Comparison of ENCODE assay signal across 1 cellular context in the genomic region with DNA sequence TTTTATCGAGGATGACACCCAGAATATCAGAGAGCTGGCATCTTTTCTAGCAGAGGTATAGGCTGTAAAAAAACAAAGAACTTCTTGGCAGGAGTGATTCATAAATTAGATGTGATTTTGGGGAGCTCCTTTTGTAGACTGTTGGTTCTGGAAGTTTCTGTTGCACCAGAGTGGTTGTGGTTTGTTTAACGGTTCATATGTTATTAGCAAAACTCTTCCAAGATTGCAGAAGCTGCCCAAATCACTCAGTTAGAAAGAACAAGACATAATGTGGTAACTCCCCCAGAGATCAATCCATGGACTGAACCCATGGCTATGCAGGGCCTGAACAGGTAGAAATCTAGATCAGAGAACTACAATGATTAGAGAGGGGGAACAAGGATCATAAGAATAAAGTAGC.
TF ChIP-seq lines count a peak whose summit lies in the region.

No MANE protein-coding gene starts in this region.

TF ChIP-seq in HCT116, 20 proteins besides CTCF, POLR2A, EP300 and RAD21:
- TF ChIP-seq, protein P1, sequence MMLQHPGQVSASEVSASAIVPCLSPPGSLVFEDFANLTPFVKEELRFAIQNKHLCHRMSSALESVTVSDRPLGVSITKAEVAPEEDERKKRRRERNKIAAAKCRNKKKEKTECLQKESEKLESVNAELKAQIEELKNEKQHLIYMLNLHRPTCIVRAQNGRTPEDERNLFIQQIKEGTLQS (IDR thresholded peaks at IDR 0.05) = no peak
- TF ChIP-seq POLR2AphosphoS5 (IDR thresholded peaks at IDR 0.05; ENCODE audit: low read depth, low read length) (no peak), CEBPB (IDR thresholded peaks at IDR 0.05; ENCODE audit: low read depth) (no peak), SRF (IDR thresholded peaks at IDR 0.05; ENCODE audit: low read depth) (no peak), EZH2 (IDR thresholded peaks at IDR 0.05) (no peak), JUND (IDR thresholded peaks at IDR 0.05) (no peak), EGR1 (IDR thresholded peaks at IDR 0.05; ENCODE audit: low read depth) (no peak), ZNF274 (IDR thresholded peaks at IDR 0.05; ENCODE audit: low read depth, low read length) (no peak), EZH2phosphoT487 (IDR thresholded peaks at IDR 0.05; ENCODE audit: borderline replicate concordance) (no peak), SP1 (IDR thresholded peaks at IDR 0.05; ENCODE audit: low read depth) (no peak), ELF1 (IDR thresholded peaks at IDR 0.05; ENCODE audit: borderline replicate concordance, low read depth) (no peak), YY1 (IDR thresholded peaks at IDR 0.05; ENCODE audit: extremely low read depth, insufficient replicate concordance, low read depth, low read length) (no peak), SIN3A (IDR thresholded peaks at IDR 0.05; ENCODE audit: low read depth) (no peak), CBX3 (IDR thresholded peaks at IDR 0.05; ENCODE audit: low read depth) (no peak), ZFX (IDR thresholded peaks at IDR 0.05) (no peak), FOSL1 (IDR thresholded peaks at IDR 0.05; ENCODE audit: low read depth) (no peak), TCF7L2 (IDR thresholded peaks at IDR 0.05; ENCODE audit: borderline replicate concordance, extremely low read depth, insufficient read depth, insufficient read length) (no peak)
- TF ChIP-seq, protein P2, sequence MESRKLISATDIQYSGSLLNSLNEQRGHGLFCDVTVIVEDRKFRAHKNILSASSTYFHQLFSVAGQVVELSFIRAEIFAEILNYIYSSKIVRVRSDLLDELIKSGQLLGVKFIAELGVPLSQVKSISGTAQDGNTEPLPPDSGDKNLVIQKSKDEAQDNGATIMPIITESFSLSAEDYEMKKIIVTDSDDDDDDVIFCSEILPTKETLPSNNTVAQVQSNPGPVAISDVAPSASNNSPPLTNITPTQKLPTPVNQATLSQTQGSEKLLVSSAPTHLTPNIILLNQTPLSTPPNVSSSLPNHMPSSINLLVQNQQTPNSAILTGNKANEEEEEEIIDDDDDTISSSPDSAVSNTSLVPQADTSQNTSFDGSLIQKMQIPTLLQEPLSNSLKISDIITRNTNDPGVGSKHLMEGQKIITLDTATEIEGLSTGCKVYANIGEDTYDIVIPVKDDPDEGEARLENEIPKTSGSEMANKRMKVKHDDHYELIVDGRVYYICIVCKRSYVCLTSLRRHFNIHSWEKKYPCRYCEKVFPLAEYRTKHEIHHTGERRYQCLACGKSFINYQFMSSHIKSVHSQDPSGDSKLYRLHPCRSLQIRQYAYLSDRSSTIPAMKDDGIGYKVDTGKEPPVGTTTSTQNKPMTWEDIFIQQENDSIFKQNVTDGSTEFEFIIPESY (IDR thresholded peaks at IDR 0.05; ENCODE audit: extremely low read depth, insufficient replicate concordance, low read length) = no peak
- TF ChIP-seq, protein P3, sequence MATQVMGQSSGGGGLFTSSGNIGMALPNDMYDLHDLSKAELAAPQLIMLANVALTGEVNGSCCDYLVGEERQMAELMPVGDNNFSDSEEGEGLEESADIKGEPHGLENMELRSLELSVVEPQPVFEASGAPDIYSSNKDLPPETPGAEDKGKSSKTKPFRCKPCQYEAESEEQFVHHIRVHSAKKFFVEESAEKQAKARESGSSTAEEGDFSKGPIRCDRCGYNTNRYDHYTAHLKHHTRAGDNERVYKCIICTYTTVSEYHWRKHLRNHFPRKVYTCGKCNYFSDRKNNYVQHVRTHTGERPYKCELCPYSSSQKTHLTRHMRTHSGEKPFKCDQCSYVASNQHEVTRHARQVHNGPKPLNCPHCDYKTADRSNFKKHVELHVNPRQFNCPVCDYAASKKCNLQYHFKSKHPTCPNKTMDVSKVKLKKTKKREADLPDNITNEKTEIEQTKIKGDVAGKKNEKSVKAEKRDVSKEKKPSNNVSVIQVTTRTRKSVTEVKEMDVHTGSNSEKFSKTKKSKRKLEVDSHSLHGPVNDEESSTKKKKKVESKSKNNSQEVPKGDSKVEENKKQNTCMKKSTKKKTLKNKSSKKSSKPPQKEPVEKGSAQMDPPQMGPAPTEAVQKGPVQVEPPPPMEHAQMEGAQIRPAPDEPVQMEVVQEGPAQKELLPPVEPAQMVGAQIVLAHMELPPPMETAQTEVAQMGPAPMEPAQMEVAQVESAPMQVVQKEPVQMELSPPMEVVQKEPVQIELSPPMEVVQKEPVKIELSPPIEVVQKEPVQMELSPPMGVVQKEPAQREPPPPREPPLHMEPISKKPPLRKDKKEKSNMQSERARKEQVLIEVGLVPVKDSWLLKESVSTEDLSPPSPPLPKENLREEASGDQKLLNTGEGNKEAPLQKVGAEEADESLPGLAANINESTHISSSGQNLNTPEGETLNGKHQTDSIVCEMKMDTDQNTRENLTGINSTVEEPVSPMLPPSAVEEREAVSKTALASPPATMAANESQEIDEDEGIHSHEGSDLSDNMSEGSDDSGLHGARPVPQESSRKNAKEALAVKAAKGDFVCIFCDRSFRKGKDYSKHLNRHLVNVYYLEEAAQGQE (IDR thresholded peaks at IDR 0.05; ENCODE audit: low read depth) = no peak
- TF ChIP-seq, protein P4, sequence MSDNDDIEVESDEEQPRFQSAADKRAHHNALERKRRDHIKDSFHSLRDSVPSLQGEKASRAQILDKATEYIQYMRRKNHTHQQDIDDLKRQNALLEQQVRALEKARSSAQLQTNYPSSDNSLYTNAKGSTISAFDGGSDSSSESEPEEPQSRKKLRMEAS (IDR thresholded peaks at IDR 0.05) = no peak
TF ChIP-seq in HCT116: peak in this region for 0.
